8 cellular contexts compared by ENCODE assay signal in the genomic region with DNA sequence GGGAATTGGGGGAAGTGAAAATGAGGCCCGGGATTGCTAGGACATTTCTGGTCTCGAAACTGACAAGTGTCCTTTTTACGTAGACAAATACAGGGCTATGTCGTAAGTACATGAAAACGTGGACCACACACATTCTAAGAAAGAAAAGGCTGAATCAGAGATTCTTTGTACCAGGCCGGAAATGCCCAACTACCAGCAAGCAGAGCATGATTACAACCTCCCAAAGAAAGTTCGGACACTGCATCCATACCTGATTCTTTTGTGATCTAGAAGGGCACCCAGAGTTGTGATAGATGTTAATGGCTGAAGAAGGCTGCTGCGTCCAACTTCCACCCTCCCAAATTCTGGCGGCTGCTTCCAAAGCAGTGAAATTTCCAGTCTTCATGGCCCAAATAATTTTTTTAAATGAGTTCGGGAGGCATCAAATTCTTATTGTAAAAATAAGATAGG. TPM values are rescaled to one million over a fixed set of nuclear protein-coding genes. Genes with fewer than 3 reads are reported as not detected.
A peak's percentile ranks its signal among the peaks of the same experiment; 100 is the strongest.
DNase-seq lines count a peak whose midpoint lies in the region; ATAC-seq and TF ChIP-seq lines count a peak whose summit lies in the region.

No MANE protein-coding gene starts in this region.

- in situ Hi-C loops in astrocyte of the cerebellum (cut with HindIII; ENCODE audit: low sequenced_read_pairs) = no loop called here

- DNase-seq in left ventricle myocardium inferior (no peak), left ventricle myocardium superior (no peak), astrocyte of the cerebellum (ENCODE audit: low read depth) (no peak), kidney glomerular epithelial cell (lab: John Stamatoyannopoulos, UW) (peak; percentile 32), testis (no peak), amygdala (lab: John Stamatoyannopoulos, UW) (no peak)

- peak overlapping the region; percentile 95 for H3K4me3 ChIP-seq in left ventricle myocardium inferior
- peak overlapping the region; percentile 85 for H3K4me3 ChIP-seq in astrocyte of the cerebellum (ENCODE audit: low read depth, low read length)
- peak overlapping the region; percentile 70 to 83 for H3K4me3 ChIP-seq in testis

- WGBS in testis, 2 donors = 3 to 4% methylated on average over 10 of the region's 10 CpGs

- no peak for TF ChIP-seq POLR2A in testis (IDR thresholded peaks at IDR 0.05)

- intact Hi-C loops in left ventricle myocardium inferior (cut with micrococcal nuclease) = loop anchor here (10.0 kb wide), 1 partner anchor 167 kb away; no protein-coding TSS in a partner anchor
- intact Hi-C loops in left ventricle myocardium superior (cut with micrococcal nuclease) = no loop called here
- intact Hi-C loops in testis (cut with DNase I; ENCODE audit: low total_unique reads) = no loop called here

- H3K4me1 ChIP-seq in left ventricle myocardium inferior (peaks cover 69% of the 10 kb centered on the region), testis (no peaks in the 10 kb centered on the region)

- TF ChIP-seq CTCF in left ventricle myocardium inferior (IDR thresholded peaks at IDR 0.05; ENCODE audit: borderline replicate concordance) (no peak), astrocyte of the cerebellum (IDR thresholded peaks at IDR 0.05; ENCODE audit: low read depth, low read length, missing control alignments) (no peak), testis (IDR thresholded peaks at IDR 0.05) (no peak)

- no peaks in the 10 kb centered on the region for H3K27me3 ChIP-seq in left ventricle myocardium inferior (ENCODE audit: low read depth)
- no peaks in the 10 kb centered on the region for H3K27me3 ChIP-seq in testis

- H3K9me3 ChIP-seq in left ventricle myocardium inferior (replicated peaks) (no peaks in the 10 kb centered on the region), testis (no peaks in the 10 kb centered on the region)

- H3K27ac ChIP-seq in left ventricle myocardium inferior (replicated peaks) (peak overlapping the region; percentile 98), testis (peak overlapping the region; percentile 85 to 89)

- H3K36me3 ChIP-seq in left ventricle myocardium inferior (no peaks in the 10 kb centered on the region), testis (ENCODE audit: low read depth, missing control alignments) (no peaks in the 10 kb centered on the region)

- ATAC-seq in left ventricle myocardium superior (no peak), HG02970 (IDR thresholded peaks at IDR 0.05; ENCODE audit: low FRiP score, unreplicated experiment) (no peak), GM21576 (IDR thresholded peaks at IDR 0.05; ENCODE audit: unreplicated experiment) (no peak)

RNA-seq across cellular contexts. Expression of gene RBMS1, which starts 1.7 kb away (rescaled TPM):
- total RNA-seq in left ventricle myocardium inferior (56.2 TPM), left ventricle myocardium superior (60.8 TPM), testis (10 to 100 TPM; 26.8 to 30.0 TPM)
- 34.7 TPM for polyA plus RNA-seq in testis (ENCODE audit: insufficient read depth, low read depth, low replicate concordance)
